In the genomic region with DNA sequence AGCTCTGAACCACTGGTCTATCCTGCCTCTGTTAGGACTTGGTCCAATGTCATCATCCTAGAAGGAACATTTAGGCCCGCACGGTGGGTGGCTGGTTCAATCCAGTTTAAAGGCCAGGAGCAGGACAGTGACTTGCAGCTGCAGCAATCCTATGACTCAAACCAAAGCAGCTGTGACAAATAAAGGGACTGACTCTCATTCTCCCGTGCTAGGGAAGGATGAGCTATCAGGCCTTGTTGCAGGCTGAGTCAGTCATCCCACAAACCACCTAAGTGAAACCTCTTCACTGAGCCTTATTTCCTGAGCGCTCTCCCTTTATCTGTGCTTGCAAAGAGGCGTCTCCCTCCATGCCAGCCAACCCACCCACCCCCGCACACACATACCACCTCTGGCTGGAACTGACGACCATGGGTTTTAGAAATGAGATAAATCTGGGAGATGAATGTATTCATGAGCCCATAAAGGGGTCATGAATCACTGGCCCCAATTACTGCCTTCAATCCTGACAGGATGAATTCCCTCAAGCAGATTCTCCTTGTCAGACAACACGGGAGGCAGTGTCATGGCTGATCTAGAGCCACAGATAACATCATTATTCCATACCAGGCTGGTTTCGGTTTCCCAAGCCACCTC, we compare ENCODE assay signal across 8 cellular contexts.
DNase-seq lines count a peak whose midpoint lies in the region; ATAC-seq and TF ChIP-seq lines count a peak whose summit lies in the region.

No MANE protein-coding gene starts in this region.

- peak; percentile 88 for ATAC-seq in SK-N-SH treated with all-trans-retinoic acid at 6 μM for 48 hours
- ATAC-seq in stimulated activated naive CD8-positive, alpha-beta T cell treated with anti-CD3 and anti-CD28 coated beads, Interleukin-15, Interleukin-2, amounts not matched to agents 100 U/mL and 50 U/mL, for 24 hours: peak; percentile 94
- no peak for ATAC-seq in left lobe of liver
- no peak for ATAC-seq in HG02885 (IDR thresholded peaks at IDR 0.05; ENCODE audit: poor library complexity, unreplicated experiment)

- POLR2A ChIA-PET in activated CD4-positive, alpha-beta T cell treated with anti-CD3 and anti-CD28 coated beads, Interleukin-2, amount 10 ng/mL, durations not matched to agents 7 days and 5 days (lab: Charles Lee): no interaction called here

- no peak overlapping the region for H3K27ac Mint-ChIP-seq in activated CD4-positive, alpha-beta T cell treated with anti-CD3 and anti-CD28 coated beads, Interleukin-2, amount 10 ng/mL, durations not matched to agents 7 days and 5 days

- DNase-seq in activated CD4-positive, alpha-beta T cell treated with anti-CD3 and anti-CD28 coated beads, Interleukin-2, amount 10 ng/mL, durations not matched to agents 7 days and 5 days: peak; percentile 7
- no peak for DNase-seq in activated CD4-positive, alpha-beta T cell treated with anti-CD3 and anti-CD28 coated beads for 1 hour
- peak; percentile 19 to 49 for DNase-seq in foreskin fibroblast
- peak; percentile 60 for DNase-seq in stimulated activated naive CD8-positive, alpha-beta T cell treated with anti-CD3 and anti-CD28 coated beads, Interleukin-15, Interleukin-2, amounts not matched to agents 100 U/mL and 50 U/mL, for 24 hours
- DNase-seq in left lobe of liver (ENCODE audit: low spot score): no peak
- DNase-seq in NCI-H446 (lab: John Stamatoyannopoulos, UW): no peak

- H3K9me3 Mint-ChIP-seq in activated CD4-positive, alpha-beta T cell treated with anti-CD3 and anti-CD28 coated beads, Interleukin-2, amount 10 ng/mL, durations not matched to agents 7 days and 5 days: no peaks in the 10 kb centered on the region

- CTCF ChIA-PET in activated CD4-positive, alpha-beta T cell treated with anti-CD3 and anti-CD28 coated beads, Interleukin-2, amount 10 ng/mL, durations not matched to agents 7 days and 5 days (lab: Charles Lee): interaction anchor here (1.4 to 1.7 kb wide), 2 partner anchors 14 to 99 kb away, joined by 3 to 4 read pairs; no protein-coding TSS in a partner anchor

- H3K4me3 Mint-ChIP-seq in activated CD4-positive, alpha-beta T cell treated with anti-CD3 and anti-CD28 coated beads, Interleukin-2, amount 10 ng/mL, durations not matched to agents 7 days and 5 days: no peak overlapping the region

- H3K36me3 Mint-ChIP-seq in activated CD4-positive, alpha-beta T cell treated with anti-CD3 and anti-CD28 coated beads, Interleukin-2, amount 10 ng/mL, durations not matched to agents 7 days and 5 days (ENCODE audit: low read depth): no peaks in the 10 kb centered on the region

- peaks cover 17% of the 10 kb centered on the region for H3K27me3 Mint-ChIP-seq in activated CD4-positive, alpha-beta T cell treated with anti-CD3 and anti-CD28 coated beads, Interleukin-2, amount 10 ng/mL, durations not matched to agents 7 days and 5 days

- H3K4me1 Mint-ChIP-seq in activated CD4-positive, alpha-beta T cell treated with anti-CD3 and anti-CD28 coated beads, Interleukin-2, amount 10 ng/mL, durations not matched to agents 7 days and 5 days: peaks cover 20% of the 10 kb centered on the region

- no peak for TF ChIP-seq CTCF in foreskin fibroblast (IDR thresholded peaks at IDR 0.05; ENCODE audit: low read depth, low read length)

- peak overlapping the region; percentile 20 to 26 for H3K4me3 ChIP-seq in foreskin fibroblast (ENCODE audit: low read depth in 1 of 2, low read length in 2 of 2)

TF ChIP-seq in SK-N-SH treated with all-trans-retinoic acid at 6 μM for 48 hours, 23 proteins besides CTCF, POLR2A, EP300 and RAD21:
- TF ChIP-seq ZNF8 (CRISPR knock-in tag; IDR thresholded peaks at IDR 0.05) (no peak), GLIS3 (CRISPR knock-in tag; IDR thresholded peaks at IDR 0.05) (no peak), ESRRG (CRISPR knock-in tag; IDR thresholded peaks at IDR 0.05) (no peak), ISL1 (CRISPR knock-in tag; IDR thresholded peaks at IDR 0.05) (peak; percentile 76)
- TF ChIP-seq, protein P1, sequence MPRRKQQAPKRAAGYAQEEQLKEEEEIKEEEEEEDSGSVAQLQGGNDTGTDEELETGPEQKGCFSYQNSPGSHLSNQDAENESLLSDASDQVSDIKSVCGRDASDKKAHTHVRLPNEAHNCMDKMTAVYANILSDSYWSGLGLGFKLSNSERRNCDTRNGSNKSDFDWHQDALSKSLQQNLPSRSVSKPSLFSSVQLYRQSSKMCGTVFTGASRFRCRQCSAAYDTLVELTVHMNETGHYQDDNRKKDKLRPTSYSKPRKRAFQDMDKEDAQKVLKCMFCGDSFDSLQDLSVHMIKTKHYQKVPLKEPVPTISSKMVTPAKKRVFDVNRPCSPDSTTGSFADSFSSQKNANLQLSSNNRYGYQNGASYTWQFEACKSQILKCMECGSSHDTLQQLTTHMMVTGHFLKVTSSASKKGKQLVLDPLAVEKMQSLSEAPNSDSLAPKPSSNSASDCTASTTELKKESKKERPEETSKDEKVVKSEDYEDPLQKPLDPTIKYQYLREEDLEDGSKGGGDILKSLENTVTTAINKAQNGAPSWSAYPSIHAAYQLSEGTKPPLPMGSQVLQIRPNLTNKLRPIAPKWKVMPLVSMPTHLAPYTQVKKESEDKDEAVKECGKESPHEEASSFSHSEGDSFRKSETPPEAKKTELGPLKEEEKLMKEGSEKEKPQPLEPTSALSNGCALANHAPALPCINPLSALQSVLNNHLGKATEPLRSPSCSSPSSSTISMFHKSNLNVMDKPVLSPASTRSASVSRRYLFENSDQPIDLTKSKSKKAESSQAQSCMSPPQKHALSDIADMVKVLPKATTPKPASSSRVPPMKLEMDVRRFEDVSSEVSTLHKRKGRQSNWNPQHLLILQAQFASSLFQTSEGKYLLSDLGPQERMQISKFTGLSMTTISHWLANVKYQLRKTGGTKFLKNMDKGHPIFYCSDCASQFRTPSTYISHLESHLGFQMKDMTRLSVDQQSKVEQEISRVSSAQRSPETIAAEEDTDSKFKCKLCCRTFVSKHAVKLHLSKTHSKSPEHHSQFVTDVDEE (CRISPR knock-in tag; IDR thresholded peaks at IDR 0.05): peak; percentile 85

Comparison
In these comparisons a context has a peak if more than half of its experiments do, and no peak if none do; other contexts are left out.
1. DNase-seq: peak in activated CD4-positive, alpha-beta T cell treated with anti-CD3 and anti-CD28 coated beads, Interleukin-2, amount 10 ng/mL, durations not matched to agents 7 days and 5 days (single experiment), foreskin fibroblast (2 of 2) and stimulated activated naive CD8-positive, alpha-beta T cell treated with anti-CD3 and anti-CD28 coated beads, Interleukin-15, Interleukin-2, amounts not matched to agents 100 U/mL and 50 U/mL, for 24 hours (single experiment); none in activated CD4-positive, alpha-beta T cell treated with anti-CD3 and anti-CD28 coated beads for 1 hour (single experiment), left lobe of liver (single experiment) and NCI-H446 (0 of 2).
2. ATAC-seq: peak in SK-N-SH treated with all-trans-retinoic acid at 6 μM for 48 hours (single experiment) and stimulated activated naive CD8-positive, alpha-beta T cell treated with anti-CD3 and anti-CD28 coated beads, Interleukin-15, Interleukin-2, amounts not matched to agents 100 U/mL and 50 U/mL, for 24 hours (single experiment); none in left lobe of liver (single experiment) and HG02885 (single experiment).